18 cellular contexts compared by ENCODE assay signal in the genomic region with DNA sequence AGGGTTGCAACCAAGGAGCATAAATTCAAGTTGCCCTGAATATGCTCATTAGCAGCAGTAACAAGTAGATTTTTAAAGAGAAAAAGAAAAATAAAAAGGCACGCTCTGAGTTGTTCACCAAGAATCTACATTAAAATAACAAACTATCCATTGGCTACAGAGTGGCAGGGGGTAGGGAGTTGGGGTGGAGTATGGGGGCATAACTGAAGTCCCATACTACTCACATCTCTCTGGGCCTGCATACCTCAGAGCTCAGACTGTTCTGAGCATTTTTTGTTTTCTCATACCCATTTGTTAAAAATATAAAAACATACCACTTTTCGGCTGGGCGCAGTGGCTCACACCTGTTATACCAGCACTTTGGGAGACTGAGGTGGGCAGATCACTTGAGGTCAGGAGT. TPM values are rescaled to one million over a fixed set of nuclear protein-coding genes. Genes with fewer than 3 reads are reported as not detected.
DNase-seq lines count a peak whose midpoint lies in the region; ATAC-seq, FAIRE-seq and TF ChIP-seq lines count a peak whose summit lies in the region.
"Had no signal": no experiment of that assay in that cellular context is flagged by ENCODE, and none has a peak within 500 bp of the region (broad histone marks: within the 10 kb centered on the region; RNA-seq: fewer than 3 reads in every experiment).

No MANE protein-coding gene starts in this region.

- H3K4me2 ChIP-seq in H1 (ENCODE audit: insufficient read depth in 1 of 2, low read depth in 2 of 2, low read length in 2 of 2), result peak overlapping the region; percentile 5 to 31; a peak in 1 of 4 replicates
- H3K4me2 ChIP-seq: BLaER1 had no signal

- H3K18ac ChIP-seq in H1 (ENCODE audit: extremely low read depth, low read length), result no peak overlapping the region

- no peak overlapping the region for H3K14ac ChIP-seq in H1 (ENCODE audit: insufficient read length)

- H3K9ac ChIP-seq in HUES6 (ENCODE audit: low read length), result no peak overlapping the region
- no peak overlapping the region for H3K9ac ChIP-seq in H1 (replicated peaks in 1 of 4; ENCODE audit: extremely low read depth in 1 of 4, low read depth in 3 of 4, low read length in 3 of 4)
- H3K9ac ChIP-seq: BLaER1 had no signal

- H3K4me1 Mint-ChIP-seq in activated CD4-positive, alpha-beta T cell treated with anti-CD3 and anti-CD28 coated beads for 36 hours, result peaks cover 13% of the 10 kb centered on the region

- H2BK12ac ChIP-seq in H1 (ENCODE audit: low read depth, low read length), result no peak overlapping the region

- H3K9me3 ChIP-seq in cardiac muscle cell (ENCODE audit: low read depth) (no peaks in the 10 kb centered on the region), left ventricle myocardium inferior (replicated peaks) (no peaks in the 10 kb centered on the region), HUES6 (ENCODE audit: control insufficient read depth, insufficient read depth, low read depth, low read length) (peaks cover 2% of the 10 kb centered on the region; the same call in 1 of the 2 replicates), H1 (ENCODE audit: insufficient read depth in 2 of 2, low read depth in 1 of 2, low read length in 1 of 2) (no peaks in the 10 kb centered on the region)
- H3K9me3 ChIP-seq: BLaER1, Caco-2, HAP-1 had no signal

- H3K36me3 ChIP-seq in cardiac muscle cell, result no peaks in the 10 kb centered on the region
- H3K36me3 ChIP-seq in left ventricle myocardium inferior, result no peaks in the 10 kb centered on the region
- no peaks in the 10 kb centered on the region for H3K36me3 ChIP-seq in HUES6 (ENCODE audit: control insufficient read depth, insufficient read depth, low read length)
- no peaks in the 10 kb centered on the region for H3K36me3 ChIP-seq in H1 (ENCODE audit: control insufficient read depth in 2 of 4, insufficient read depth in 4 of 4, low read length in 3 of 4)
- H3K36me3 ChIP-seq: BLaER1, HAP-1 had no signal

- no peak overlapping the region for H2BK5ac ChIP-seq in H1 (ENCODE audit: low read depth, low read length)

- no peak for ATAC-seq in activated CD4-positive, alpha-beta T cell treated with anti-CD3 and anti-CD28 coated beads for 36 hours

- no peak overlapping the region for H3K4me3 Mint-ChIP-seq in activated CD4-positive, alpha-beta T cell treated with anti-CD3 and anti-CD28 coated beads for 36 hours
- H3K4me3 Mint-ChIP-seq: B cell; CD4-positive, CD25-positive, alpha-beta regulatory T cell; CD8-positive, alpha-beta T cell had no signal

- no peaks in the 10 kb centered on the region for H3K27me3 ChIP-seq in cardiac muscle cell
- H3K27me3 ChIP-seq in left ventricle myocardium inferior (ENCODE audit: low read depth), result no peaks in the 10 kb centered on the region
- no peaks in the 10 kb centered on the region for H3K27me3 ChIP-seq in HUES6 (ENCODE audit: control insufficient read depth, insufficient read depth, low read length)
- H3K27me3 ChIP-seq in H1 (replicated peaks in 1 of 4; ENCODE audit: control insufficient read depth in 3 of 4, extremely low read depth in 1 of 4, insufficient read depth in 3 of 4, low read length in 3 of 4), result no peaks in the 10 kb centered on the region
- H3K27me3 ChIP-seq: BLaER1 had no signal

- no peak overlapping the region for H2BK15ac ChIP-seq in H1 (ENCODE audit: low read length)

- peak overlapping the region; percentile 37 for H3K27ac ChIP-seq in cardiac muscle cell
- H3K27ac ChIP-seq in left ventricle myocardium inferior (replicated peaks), result no peak overlapping the region
- peak overlapping the region; percentile 26; the same call in 1 of the 2 replicates for H3K27ac ChIP-seq in HUES6 (ENCODE audit: low read depth, low read length)
- no peak overlapping the region for H3K27ac ChIP-seq in H1 (ENCODE audit: low read depth, low read length)
- H3K27ac ChIP-seq: 22Rv1, BLaER1, C4-2B had no signal

- CTCF ChIA-PET in H1 (lab: Charles Lee; ENCODE audit: partially characterized antibody), result interaction anchor here (0.6 to 6.8 kb wide), 14 partner anchors 11 to 519 kb away, joined by 3 to 54 read pairs (median 4); no protein-coding TSS in a partner anchor
- CTCF ChIA-PET in activated CD4-positive, alpha-beta T cell treated with anti-CD3 and anti-CD28 coated beads for 36 hours (lab: Charles Lee), result interaction anchor here (0.6 to 2.3 kb wide), 9 partner anchors 10 to 520 kb away, joined by 3 to 32 read pairs (median 4); no protein-coding TSS in a partner anchor

- no peak for TF ChIP-seq EP300 in H1 (IDR thresholded peaks at IDR 0.05; ENCODE audit: borderline replicate concordance in 1 of 2, low read depth in 2 of 2, low read length in 2 of 2)

- no peak overlapping the region for H2AFZ ChIP-seq in H1 (ENCODE audit: low read length)

- H4K20me1 ChIP-seq in H1 (replicated peaks in 1 of 2; ENCODE audit: control insufficient read depth in 1 of 2, insufficient read depth in 2 of 2, low read length in 2 of 2), result peaks cover 0 to 1% of the 10 kb centered on the region in 2 experiments

- H3K79me1 ChIP-seq in H1 (ENCODE audit: low read depth, low read length), result no peaks in the 10 kb centered on the region; the same call in 1 of the 2 replicates

- no peaks in the 10 kb centered on the region for H3K23me2 ChIP-seq in H1 (ENCODE audit: low read depth, low read length)

- no peak for TF ChIP-seq RAD21 in H1 (IDR thresholded peaks at IDR 0.05 in 1 of 2, conservative IDR thresholded peaks at IDR 0.05 in 1 of 2; ENCODE audit: low read depth in 2 of 2, low read length in 2 of 2)

- intact Hi-C loops in left ventricle myocardium inferior (cut with micrococcal nuclease), result loop anchor here (10.0 kb wide), 1 partner anchor 516 kb away; no protein-coding TSS in a partner anchor
- intact Hi-C loops in activated CD4-positive, alpha-beta T cell treated with anti-CD3 and anti-CD28 coated beads for 36 hours (cut with DNase I, micrococcal nuclease), result loop anchor here (1.0 to 2.0 kb wide), 2 partner anchors 520 to 1000 kb away; no protein-coding TSS in a partner anchor

- no peak overlapping the region for H2BK20ac ChIP-seq in H1 (ENCODE audit: low read length)

- 78% methylated on average over 3 of the region's 3 CpGs; no CpG with 5 or more reads in 1 of the 2 experiments for WGBS in H1 (ENCODE audit: extremely low coverage in 1 of 2, insufficient coverage in 1 of 2, insufficient read length in 1 of 2, insufficient replicate concordance in 2 of 2, low coverage in 1 of 2, low lambda C conversion rate in 2 of 2, missing lambda C conversion rate in 1 of 2), 2 experiments

- no peak overlapping the region for H3K23ac ChIP-seq in H1 (ENCODE audit: insufficient read length)

- H4K8ac ChIP-seq in H1 (ENCODE audit: extremely low read depth, insufficient read depth, low read length), result no peak overlapping the region

- H4K91ac ChIP-seq in H1 (replicated peaks; ENCODE audit: insufficient read length, low read length), result no peak overlapping the region

- no peak overlapping the region for H2AK5ac ChIP-seq in H1 (ENCODE audit: low read depth, low read length)

- H3K4ac ChIP-seq in H1 (replicated peaks; ENCODE audit: insufficient read length, low read depth, low read length), result no peak overlapping the region

- no peak for FAIRE-seq in H1 (lab: Jason Lieb, UNC)
- no peak for FAIRE-seq in frontal cortex (lab: Jason Lieb, UNC)
- FAIRE-seq: GM12891 had no signal

- H3K79me2 ChIP-seq in H1 (ENCODE audit: control insufficient read depth in 1 of 2, insufficient read depth in 2 of 2, low read length in 2 of 2), result peaks cover 0 to 91% of the 10 kb centered on the region in 2 experiments; a peak in 3 of 4 replicates

- POLR2A ChIA-PET in H1 (lab: Charles Lee; ENCODE audit: partially characterized antibody), result interaction anchor here (0.6 to 0.7 kb wide), 2 partner anchors 33 to 534 kb away, joined by 3 read pairs; no protein-coding TSS in a partner anchor
- POLR2A ChIA-PET in activated CD4-positive, alpha-beta T cell treated with anti-CD3 and anti-CD28 coated beads for 36 hours (lab: Charles Lee), result no interaction called here

- H4K5ac ChIP-seq in H1 (ENCODE audit: insufficient read length, low read depth, low read length), result no peak overlapping the region

- no peaks in the 10 kb centered on the region for H3K9me3 Mint-ChIP-seq in activated CD4-positive, alpha-beta T cell treated with anti-CD3 and anti-CD28 coated beads for 36 hours (ENCODE audit: low read depth)
- H3K9me3 Mint-ChIP-seq: CD8-positive, alpha-beta T cell had no signal

- H3K4me3 ChIP-seq in cardiac muscle cell, result no peak overlapping the region
- no peak overlapping the region for H3K4me3 ChIP-seq in left ventricle myocardium inferior
- no peak overlapping the region for H3K4me3 ChIP-seq in HUES6 (ENCODE audit: low read depth, low read length)
- no peak overlapping the region; a peak in 1 of 8 replicates for H3K4me3 ChIP-seq in H1 (ENCODE audit: extremely low read depth in 1 of 4, insufficient read depth in 2 of 4, low read depth in 3 of 4, low read length in 4 of 4)
- H3K4me3 ChIP-seq: BLaER1, HAP-1 had no signal

- H3K36me3 Mint-ChIP-seq in activated CD4-positive, alpha-beta T cell treated with anti-CD3 and anti-CD28 coated beads for 36 hours (ENCODE audit: low read depth), result peaks cover 2% of the 10 kb centered on the region

- no peak overlapping the region for H2BK120ac ChIP-seq in H1 (replicated peaks; ENCODE audit: low read depth, low read length)

- no peak for TF ChIP-seq POLR2A in H1 (IDR thresholded peaks at IDR 0.05; ENCODE audit: control extremely low read depth in 1 of 2, low read depth in 2 of 2, low read length in 2 of 2)

- no peaks in the 10 kb centered on the region for H3K27me3 Mint-ChIP-seq in activated CD4-positive, alpha-beta T cell treated with anti-CD3 and anti-CD28 coated beads for 36 hours
- H3K27me3 Mint-ChIP-seq: B cell; CD4-positive, CD25-positive, alpha-beta regulatory T cell had no signal

- H3K27ac Mint-ChIP-seq in activated CD4-positive, alpha-beta T cell treated with anti-CD3 and anti-CD28 coated beads for 36 hours, result no peak overlapping the region
- H3K27ac Mint-ChIP-seq: B cell; CD4-positive, CD25-positive, alpha-beta regulatory T cell; CD8-positive, alpha-beta T cell had no signal

- DNase-seq in cardiac muscle cell (ENCODE audit: low read depth in 1 of 2, low spot score in 1 of 2) (no peak), left ventricle myocardium inferior (no peak), H1 (ENCODE audit: low read depth in 1 of 2, low spot score in 2 of 2) (no peak), GM03348 (ENCODE audit: low spot score) (no peak), frontal cortex (ENCODE audit: low spot score in 2 of 2) (no peak)
- no peak for DNase-seq in activated CD4-positive, alpha-beta T cell treated with anti-CD3 and anti-CD28 coated beads for 36 hours
- DNase-seq: DMS79, GDM1 had no signal

- H3K56ac ChIP-seq in H1 (replicated peaks; ENCODE audit: insufficient read length, low read depth, low read length), result no peak overlapping the region

- H3K4me1 ChIP-seq in cardiac muscle cell (ENCODE audit: low read depth) (no peaks in the 10 kb centered on the region), left ventricle myocardium inferior (peaks cover 11% of the 10 kb centered on the region), HUES6 (ENCODE audit: control insufficient read depth, insufficient read depth, low read length) (peaks cover 7% of the 10 kb centered on the region; the same call in 1 of the 2 replicates), H1 (replicated peaks in 1 of 4; ENCODE audit: control insufficient read depth in 3 of 4, insufficient read depth in 4 of 4, low read length in 3 of 4) (peaks cover 0 to 4% (median 1%) of the 10 kb centered on the region in 4 experiments; a peak in 3 of 7 replicates)
- H3K4me1 ChIP-seq: BLaER1, HAP-1 had no signal

- no peak for TF ChIP-seq CTCF in cardiac muscle cell (IDR thresholded peaks at IDR 0.05; ENCODE audit: low read depth, low read length)
- TF ChIP-seq CTCF in left ventricle myocardium inferior (IDR thresholded peaks at IDR 0.05; ENCODE audit: borderline replicate concordance), result no peak
- no peak for TF ChIP-seq CTCF in H1 (IDR thresholded peaks at IDR 0.05; ENCODE audit: control extremely low read depth in 1 of 3, insufficient read depth in 1 of 3, low read depth in 1 of 3, low read length in 3 of 3)

RNA-seq across cellular contexts. Expression of a gene that starts 31.4 kb away (rescaled TPM):
- total RNA-seq in cardiac muscle cell, result 72.6 and 116 TPM in 2 replicates
- 44.0 and 56.3 TPM in 2 replicates for polyA plus RNA-seq in cardiac muscle cell
- total RNA-seq in left ventricle myocardium inferior, result 45.8 TPM
- 63.4 and 63.7 TPM in 2 replicates for total RNA-seq in H1 (2021; fragmentation: NEBNext Ultra II Directional; extraction: Animal tissue kit (Norgen Biotek cat#: 25700))
- 19.2 and 22.7 TPM in 2 replicates for polyA plus RNA-seq in H1 (2011; rRNA removed)
- polyA plus RNA-seq in H1 (2011; cell fraction: cytosol; rRNA removed), result 55.3 TPM
- 11.5 TPM for polyA plus RNA-seq in H1 (2011; cell fraction: nucleus; rRNA removed)
- polyA plus RNA-seq in H1 (2012, experiment 1 of 2), result 22.0 to 40.2 TPM (median 29.6 TPM) in 4 replicates
- polyA plus RNA-seq in H1 (2012, experiment 2 of 2), result 2.8 TPM
- polyA plus RNA-seq in H1 (2013, experiment 1 of 2), result 46.6 TPM
- polyA plus RNA-seq in H1 (2013, experiment 2 of 2), result 46.7 TPM
- polyA minus RNA-seq in H1 (2011; rRNA and poly(A)+ RNA removed), result 28.3 and 36.6 TPM in 2 replicates
- 21.4 TPM for polyA minus RNA-seq in H1 (2011; cell fraction: cytosol; rRNA and poly(A)+ RNA removed)
- 74.0 TPM for polyA minus RNA-seq in H1 (2011; cell fraction: nucleus; rRNA and poly(A)+ RNA removed)
- total RNA-seq in activated CD4-positive, alpha-beta T cell treated with anti-CD3 and anti-CD28 coated beads for 36 hours, result 10 to 100 TPM; 41.2 to 41.8 TPM
- 74.6 TPM for total RNA-seq in frontal cortex

RNA-seq across cellular contexts. Expression of a gene that starts 31.8 kb away (rescaled TPM):
- 17.7 and 44.5 TPM in 2 replicates for total RNA-seq in cardiac muscle cell
- polyA plus RNA-seq in cardiac muscle cell, result 45.6 and 51.4 TPM in 2 replicates
- 21.9 TPM for total RNA-seq in left ventricle myocardium inferior
- 29.4 and 29.6 TPM in 2 replicates for total RNA-seq in H1 (2021; fragmentation: NEBNext Ultra II Directional; extraction: Animal tissue kit (Norgen Biotek cat#: 25700))
- 8.5 and 9.7 TPM in 2 replicates for polyA plus RNA-seq in H1 (2011; rRNA removed)
- 9.0 TPM for polyA plus RNA-seq in H1 (2011; cell fraction: cytosol; rRNA removed)
- 28.9 TPM for polyA plus RNA-seq in H1 (2011; cell fraction: nucleus; rRNA removed)
- polyA plus RNA-seq in H1 (2012, experiment 1 of 2), result 8.2 to 12.8 TPM (median 9.4 TPM) in 4 replicates
- 1.4 TPM for polyA plus RNA-seq in H1 (2012, experiment 2 of 2)
- polyA plus RNA-seq in H1 (2013, experiment 1 of 2), result 10.5 TPM
- polyA plus RNA-seq in H1 (2013, experiment 2 of 2), result 11.4 TPM
- 69.0 and 69.1 TPM in 2 replicates for polyA minus RNA-seq in H1 (2011; rRNA and poly(A)+ RNA removed)
- 17.1 TPM for polyA minus RNA-seq in H1 (2011; cell fraction: cytosol; rRNA and poly(A)+ RNA removed)
- 272 TPM for polyA minus RNA-seq in H1 (2011; cell fraction: nucleus; rRNA and poly(A)+ RNA removed)
- total RNA-seq in activated CD4-positive, alpha-beta T cell treated with anti-CD3 and anti-CD28 coated beads for 36 hours, result 10 to 100 TPM; 20.1 to 26.5 TPM
- total RNA-seq in frontal cortex, result 29.3 TPM

Comparison
In these comparisons a context has a peak if more than half of its experiments do, and no peak if none do; other contexts are left out.
1. H3K27ac ChIP-seq: peak in cardiac muscle cell (single experiment) and HUES6 (single experiment); none in left ventricle myocardium inferior (single experiment) and H1 (single experiment).